26 cellular contexts compared by ENCODE assay signal in the genomic region with DNA sequence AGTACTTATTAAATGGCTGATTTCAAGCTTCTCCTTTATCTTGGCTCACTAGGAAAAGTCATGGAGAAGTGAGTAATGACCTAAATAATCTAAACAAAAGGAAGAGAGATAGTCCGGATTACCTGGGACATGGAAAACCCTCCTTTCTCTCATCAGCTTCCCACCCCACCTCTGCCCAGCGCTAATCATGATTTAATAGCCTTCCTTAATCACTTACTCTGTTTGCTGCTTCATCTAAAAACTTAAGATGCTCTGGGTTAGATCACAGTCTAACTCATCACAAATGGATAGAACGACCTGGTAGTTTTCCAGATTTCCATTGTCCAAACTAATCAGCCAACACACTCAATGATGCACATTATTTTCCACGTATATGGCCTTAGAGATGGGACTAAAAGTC.
"Had no signal": no experiment of that assay in that cellular context is flagged by ENCODE, and none has a peak within 500 bp of the region (broad histone marks: within the 10 kb centered on the region; RNA-seq: fewer than 3 reads in every experiment).

No MANE protein-coding gene starts in this region.

- FAIRE-seq: endometrium, keratinocyte had no signal

- H3K4me3 ChIP-seq: lung, mucosa of descending colon, prostate gland, skin epidermis, suprapubic skin, transverse colon, upper lobe of right lung, vagina had no signal

- DNase-seq: cerebellar nuclear complex; cortex of kidney; effector memory CD8-positive, alpha-beta T cell; foreskin melanocyte; mucosa of descending colon; naive B cell; right cardiac atrium; stimulated activated CD4-positive, alpha-beta T cell treated with anti-CD3 and anti-CD28 coated beads, Interleukin-1b, Interleukin-23, amount 100 ng/mL, for 48 hours; stimulated activated CD4-positive, alpha-beta T cell treated with anti-CD3 and anti-CD28 coated beads, Interleukin-4, amount 100 ng/mL, for 1 hour; stimulated activated CD8-positive, alpha-beta memory T cell treated with anti-CD3 and anti-CD28 coated beads, Interleukin-4, amount 100 ng/mL, for 48 hours; stimulated activated naive CD4-positive, alpha-beta T cell; stimulated activated naive CD8-positive, alpha-beta T cell treated with anti-CD3 and anti-CD28 coated beads, Interleukin-15, amount 100 ng/mL, for 72 hours; transverse colon; upper lobe of right lung had no signal

- ATAC-seq: effector memory CD8-positive, alpha-beta T cell; esophagus mucosa; mucosa of descending colon; natural killer cell treated with Interleukin-12 subunit alpha and Interleukin-12 subunit beta and Interleukin-15 and Interleukin-18, amount 100 ng/mL, for 72 hours; right cardiac atrium; stimulated activated naive CD8-positive, alpha-beta T cell treated with anti-CD3 and anti-CD28 coated beads, Interleukin-15, amount 100 ng/mL, for 72 hours; upper lobe of right lung had no signal

- H3K27me3 ChIP-seq: suprapubic skin, transverse colon, upper lobe of right lung, vagina had no signal

- H3K36me3 ChIP-seq: prostate gland, suprapubic skin, transverse colon, upper lobe of right lung, vagina had no signal

- H3K36me3 Mint-ChIP-seq: memory B cell; naive B cell; natural killer cell treated with Interleukin-12 subunit alpha and Interleukin-12 subunit beta and Interleukin-15 and Interleukin-18, amount 100 ng/mL, for 72 hours had no signal

- H3K9me3 Mint-ChIP-seq: effector memory CD8-positive, alpha-beta T cell; memory B cell; naive B cell; natural killer cell treated with Interleukin-12 subunit alpha and Interleukin-12 subunit beta and Interleukin-15 and Interleukin-18, amount 100 ng/mL, for 72 hours; stimulated activated naive CD8-positive, alpha-beta T cell treated with anti-CD3 and anti-CD28 coated beads, Interleukin-15, amount 100 ng/mL, for 72 hours had no signal

- H3K4me1 ChIP-seq: suprapubic skin, upper lobe of right lung had no signal

- H3K9me3 ChIP-seq: mucosa of descending colon, prostate gland, suprapubic skin, transverse colon, upper lobe of right lung, vagina had no signal

- H3K27ac Mint-ChIP-seq: effector memory CD8-positive, alpha-beta T cell; memory B cell; naive B cell; natural killer cell treated with Interleukin-12 subunit alpha and Interleukin-12 subunit beta and Interleukin-15 and Interleukin-18, amount 100 ng/mL, for 72 hours; stimulated activated naive CD8-positive, alpha-beta T cell treated with anti-CD3 and anti-CD28 coated beads, Interleukin-15, amount 100 ng/mL, for 72 hours had no signal

- H3K27ac ChIP-seq: epithelial cell of prostate, prostate gland, skin epidermis, suprapubic skin, upper lobe of right lung, vagina had no signal

- H3K4me1 Mint-ChIP-seq: memory B cell; neural crest cell; stimulated activated naive CD8-positive, alpha-beta T cell treated with anti-CD3 and anti-CD28 coated beads, Interleukin-15, amount 100 ng/mL, for 72 hours had no signal

- H3K4me3 Mint-ChIP-seq: effector memory CD8-positive, alpha-beta T cell; memory B cell; naive B cell; natural killer cell treated with Interleukin-12 subunit alpha and Interleukin-12 subunit beta and Interleukin-15 and Interleukin-18, amount 100 ng/mL, for 72 hours; neural crest cell; stimulated activated naive CD8-positive, alpha-beta T cell treated with anti-CD3 and anti-CD28 coated beads, Interleukin-15, amount 100 ng/mL, for 72 hours had no signal
